Comparison of ENCODE assay signal across 8 cellular contexts in genomic region chr1:26696191-26696644, GRCh38. TPM values are rescaled to one million over a fixed set of nuclear protein-coding genes. Genes with fewer than 3 reads are reported as not detected.
DNase-seq lines count a peak whose midpoint lies in the region; ATAC-seq and TF ChIP-seq lines count a peak whose summit lies in the region.

No MANE protein-coding gene starts in this region.

- H3K9me3 Mint-ChIP-seq in activated CD4-positive, alpha-beta memory T cell treated with anti-CD3 and anti-CD28 coated beads for 36 hours, result no peaks in the 10 kb centered on the region

- peak overlapping the region; percentile 66 for H3K4me3 Mint-ChIP-seq in activated CD4-positive, alpha-beta memory T cell treated with anti-CD3 and anti-CD28 coated beads for 36 hours

- POLR2A ChIA-PET in activated CD4-positive, alpha-beta memory T cell treated with anti-CD3 and anti-CD28 coated beads for 36 hours (lab: Charles Lee), result interaction anchor here (0.6 to 10.4 kb wide), 10 partner anchors 10 to 204 kb away, joined by 3 to 177 read pairs (median 6); partner anchors contain the start of genes GPATCH3 and PIGV

- no peak for TF ChIP-seq CTCF in right atrium auricular region (IDR thresholded peaks at IDR 0.05)

- H3K4me1 Mint-ChIP-seq in activated CD4-positive, alpha-beta memory T cell treated with anti-CD3 and anti-CD28 coated beads for 36 hours (ENCODE audit: low read depth), result peaks cover 23% of the 10 kb centered on the region

- no peak for ATAC-seq in HG02884 (IDR thresholded peaks at IDR 0.05; ENCODE audit: unreplicated experiment)

- H3K27ac ChIP-seq in right atrium auricular region, result peak overlapping the region; percentile 96 to 97

- no peaks in the 10 kb centered on the region for H3K27me3 Mint-ChIP-seq in activated CD4-positive, alpha-beta memory T cell treated with anti-CD3 and anti-CD28 coated beads for 36 hours

- DNase-seq in activated CD4-positive, CD25-positive, alpha-beta regulatory T cell (lab: John Stamatoyannopoulos, UW), result peak in 3 of 4 experiments; percentile 16 to 57 (median 57)
- no peak for DNase-seq in activated CD4-positive, CD25-positive, alpha-beta regulatory T cell treated with anti-CD3 and anti-CD28 coated beads, Interleukin-2, amount 50 U/mL, for 72 hours
- peak; percentile 41 for DNase-seq in activated CD4-positive, alpha-beta memory T cell treated with anti-CD3 and anti-CD28 coated beads for 36 hours
- DNase-seq in right atrium auricular region (ENCODE audit: low spot score) (no peak), NCI-H226 (no peak), GDM1 (lab: John Stamatoyannopoulos, UW) (no peak)
- DNase-seq in stimulated activated CD4-positive, alpha-beta T cell treated with anti-CD3 and anti-CD28 coated beads, Interleukin-12 subunit alpha, Interleukin-12 subunit beta, amount 100 ng/mL, for 4 hours, result peak; percentile 31

- H3K4me1 ChIP-seq in right atrium auricular region, result peaks cover 8 to 59% of the 10 kb centered on the region in 2 donors

- H3K36me3 ChIP-seq in right atrium auricular region, result no peaks in the 10 kb centered on the region

- intact Hi-C loops in activated CD4-positive, alpha-beta memory T cell treated with anti-CD3 and anti-CD28 coated beads for 36 hours (cut with micrococcal nuclease), result loop anchor here (5.0 to 10.0 kb wide), 3 partner anchors 154 to 411 kb away; partner anchors contain the start of genes SFN and SH3BGRL3

- CTCF ChIA-PET in activated CD4-positive, alpha-beta memory T cell treated with anti-CD3 and anti-CD28 coated beads for 36 hours (lab: Charles Lee), result interaction anchor here (1.3 to 9.7 kb wide), 3 partner anchors 28 to 92 kb away, joined by 3 to 113 read pairs (median 7); partner anchors contain the start of gene PIGV

- H3K4me3 ChIP-seq in right atrium auricular region, result peak overlapping the region; percentile 88 to 93

- no peaks in the 10 kb centered on the region for H3K9me3 ChIP-seq in right atrium auricular region

- no peak overlapping the region for H3K27ac Mint-ChIP-seq in activated CD4-positive, alpha-beta memory T cell treated with anti-CD3 and anti-CD28 coated beads for 36 hours

- no peaks in the 10 kb centered on the region for H3K27me3 ChIP-seq in right atrium auricular region

- peaks cover 5% of the 10 kb centered on the region for H3K36me3 Mint-ChIP-seq in activated CD4-positive, alpha-beta memory T cell treated with anti-CD3 and anti-CD28 coated beads for 36 hours

RNA-seq across cellular contexts. Expression of gene ARID1A, which starts 0.4 kb away (rescaled TPM):
- 10 to 100 TPM; 64.3 to 67.8 TPM for total RNA-seq in activated CD4-positive, alpha-beta memory T cell treated with anti-CD3 and anti-CD28 coated beads for 36 hours
- 10 to 100 TPM; 32.7 to 48.8 TPM for total RNA-seq in right atrium auricular region

Comparison
In these comparisons a context has a peak if more than half of its experiments do, and no peak if none do; other contexts are left out.
1. DNase-seq: peak in activated CD4-positive, CD25-positive, alpha-beta regulatory T cell (3 of 4), activated CD4-positive, alpha-beta memory T cell treated with anti-CD3 and anti-CD28 coated beads for 36 hours (single experiment) and stimulated activated CD4-positive, alpha-beta T cell treated with anti-CD3 and anti-CD28 coated beads, Interleukin-12 subunit alpha, Interleukin-12 subunit beta, amount 100 ng/mL, for 4 hours (single experiment); none in activated CD4-positive, CD25-positive, alpha-beta regulatory T cell treated with anti-CD3 and anti-CD28 coated beads, Interleukin-2, amount 50 U/mL, for 72 hours (single experiment), right atrium auricular region (single experiment), NCI-H226 (single experiment) and GDM1 (single experiment).